8 cellular contexts compared by ENCODE assay signal in the genomic region with DNA sequence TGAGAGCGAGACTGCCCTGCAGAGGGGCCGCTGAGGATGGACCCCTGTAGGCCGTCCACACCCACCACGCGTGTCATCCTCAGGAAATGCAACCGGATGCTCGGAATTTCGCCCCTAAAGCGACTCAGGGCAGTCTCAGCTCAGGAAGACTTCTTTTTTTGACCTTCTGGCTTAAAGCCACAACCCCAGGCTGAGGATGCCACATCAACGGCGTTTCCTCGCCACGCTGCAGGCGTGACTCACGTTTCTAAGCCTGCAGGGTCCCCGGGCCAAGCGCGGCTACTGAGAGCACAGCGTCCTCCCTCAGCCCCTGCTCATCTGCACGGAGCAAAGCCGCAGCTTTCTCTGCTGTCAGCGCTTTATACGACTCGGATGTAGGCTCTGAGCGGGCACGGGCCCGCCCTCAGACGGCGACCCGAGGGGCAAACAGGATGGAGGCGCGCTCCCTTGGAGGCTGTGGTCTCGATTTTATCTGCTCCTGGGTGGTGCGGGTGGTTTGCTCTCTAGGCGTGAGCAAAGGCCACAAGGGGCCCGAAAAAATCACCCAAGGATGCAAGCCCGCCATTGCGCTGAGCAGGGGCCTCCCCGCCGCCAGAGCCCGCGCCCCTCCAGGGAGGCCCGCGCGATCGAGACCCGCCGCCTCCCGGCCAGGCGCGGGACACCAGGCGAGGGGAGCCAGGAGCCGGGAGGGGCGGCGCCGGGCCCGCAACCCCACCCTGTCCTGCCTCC. TPM values are rescaled to one million over a fixed set of nuclear protein-coding genes. Genes with fewer than 3 reads are reported as not detected.
DNase-seq lines count a peak whose midpoint lies in the region; ATAC-seq and TF ChIP-seq lines count a peak whose summit lies in the region.

No MANE protein-coding gene starts in this region.

- intact Hi-C loops in right lobe of liver (cut with DNase I) = no loop called here

- no peaks in the 10 kb centered on the region for H3K9me3 ChIP-seq in right lobe of liver

- peaks cover 0 to 25% (median 11%) of the 10 kb centered on the region in 4 donors for H3K36me3 ChIP-seq in right lobe of liver

- H3K27ac ChIP-seq in coronary artery (peak overlapping the region; percentile 92 to 93), right lobe of liver (peak overlapping the region; percentile 99)

- ATAC-seq in GM18498 (IDR thresholded peaks at IDR 0.05; ENCODE audit: unreplicated experiment) = peak; percentile 49
- ATAC-seq in HG02610 (IDR thresholded peaks at IDR 0.05; ENCODE audit: unreplicated experiment) = peak; percentile 36
- ATAC-seq in right lobe of liver = peak; percentile 1 to 24 (median 5)

- 1% methylated on average over 17 of the region's 57 CpGs for WGBS in right lobe of liver (ENCODE audit: insufficient coverage, low coverage, low lambda C conversion rate, missing lambda C conversion rate)

- H3K4me1 ChIP-seq in right lobe of liver = peaks cover 0 to 26% (median 3%) of the 10 kb centered on the region in 4 donors

- H3K4me3 ChIP-seq in coronary artery (peak overlapping the region; percentile 83), right lobe of liver (peak overlapping the region; percentile 53 to 73 (median 64))

- DNase-seq in NAMALWA (ENCODE audit: low spot score) = peak; percentile 82
- peak; percentile 89 for DNase-seq in activated CD4-positive, alpha-beta T cell treated with anti-CD3 and anti-CD28 coated beads for 48 hours
- DNase-seq in coronary artery (ENCODE audit: low spot score) = peak; percentile 81
- peak; percentile 67 to 76 (median 75) for DNase-seq in right lobe of liver
- DNase-seq in stimulated activated CD4-positive, alpha-beta T cell treated with anti-CD3 and anti-CD28 coated beads, TNF-alpha, amount 100 ng/mL, for 1 hour (ENCODE audit: low read depth in 3 of 3, low spot score in 1 of 3) = peak; percentile 63 to 78 (median 75)
- DNase-seq in NCI-H2029 treated with DMSO at 0.1 percent for 48 hours (lab: John Stamatoyannopoulos, UW) = no peak

- H3K27me3 ChIP-seq in right lobe of liver = no peaks in the 10 kb centered on the region

- TF ChIP-seq CTCF in coronary artery (IDR thresholded peaks at IDR 0.05) (peak; percentile 25), right lobe of liver (IDR thresholded peaks at IDR 0.05) (peak in 3 of 4 donors; percentile 16 to 66 (median 58))

- no peak for TF ChIP-seq POLR2A in right lobe of liver (IDR thresholded peaks at IDR 0.05)

RNA-seq across cellular contexts. Expression of gene INSIG1, which starts 0.7 kb away (rescaled TPM):
- total RNA-seq in right lobe of liver = 100 to 1,000 TPM; 130 to 625 (median 205) TPM
